10 cellular contexts compared by ENCODE assay signal in the genomic region with DNA sequence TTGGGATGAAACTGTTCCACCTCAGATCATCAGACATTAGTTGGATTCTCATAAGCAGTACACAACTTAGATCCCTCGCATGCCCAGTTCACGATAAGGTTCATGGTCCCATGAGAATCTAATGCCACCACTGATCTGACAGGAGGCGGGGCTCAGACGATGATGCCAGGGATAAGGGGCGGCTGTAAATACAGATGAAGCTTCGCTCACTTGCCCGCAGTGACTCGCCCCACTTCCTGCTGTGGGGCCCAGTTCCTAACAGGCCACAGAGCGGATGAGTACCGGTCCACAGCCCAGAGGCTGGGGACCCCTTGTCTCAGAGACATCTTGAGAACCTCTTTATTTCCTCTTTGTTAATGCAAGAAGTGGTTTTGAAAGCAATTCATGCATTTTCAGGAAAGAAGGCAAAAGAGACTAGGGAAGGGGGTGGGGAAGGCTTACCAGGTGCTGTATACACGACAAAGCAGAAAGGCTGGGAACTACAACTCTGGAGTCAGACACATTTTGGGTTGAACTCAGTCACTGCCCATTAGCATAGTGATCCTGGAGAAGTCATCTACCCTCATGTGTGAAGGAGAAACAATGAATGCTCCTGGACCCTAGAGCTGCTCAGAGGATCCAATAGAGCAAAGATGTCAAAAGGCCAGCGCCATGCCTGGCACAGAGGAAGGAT.
A peak's percentile ranks its signal among the peaks of the same experiment; 100 is the strongest.
DNase-seq lines count a peak whose midpoint lies in the region; TF ChIP-seq lines count a peak whose summit lies in the region.
"Had no signal": no experiment of that assay in that cellular context is flagged by ENCODE, and none has a peak within 500 bp of the region (broad histone marks: within the 10 kb centered on the region; RNA-seq: fewer than 3 reads in every experiment).

No MANE protein-coding gene starts in this region.

- H3K14ac ChIP-seq in neuronal stem cell (ENCODE audit: low read length): no peak overlapping the region

- no peak overlapping the region for H2BK5ac ChIP-seq in neuronal stem cell (ENCODE audit: low read length)

- H2BK15ac ChIP-seq in neuronal stem cell (ENCODE audit: low read length): no peak overlapping the region

- no CpG with 5 or more reads among the region's 12 CpGs for WGBS in neuronal stem cell (ENCODE audit: extremely low coverage in 2 of 2, insufficient read length in 2 of 2, insufficient replicate concordance in 1 of 2), 2 donors

- H3K4me3 ChIP-seq in NB4 (ENCODE audit: low read depth, low read length): no peak overlapping the region
- H3K4me3 ChIP-seq in neuronal stem cell (ENCODE audit: low read length in 2 of 2): no peak overlapping the region
- H3K4me3 ChIP-seq: suprapubic skin had no signal

- no peak overlapping the region for H3K4ac ChIP-seq in neuronal stem cell (ENCODE audit: low read length)

- H4K8ac ChIP-seq in neuronal stem cell (ENCODE audit: low read depth, low read length): no peak overlapping the region

- no peak overlapping the region for H2BK120ac ChIP-seq in neuronal stem cell (ENCODE audit: low read depth, low read length)

- no peaks in the 10 kb centered on the region for H3K27me3 ChIP-seq in neuronal stem cell (ENCODE audit: control insufficient read depth in 3 of 3, insufficient read depth in 3 of 3, low read depth in 1 of 3, low read length in 3 of 3)
- H3K27me3 ChIP-seq: suprapubic skin had no signal

- TF ChIP-seq POLR2A in NB4 (IDR thresholded peaks at IDR 0.05; ENCODE audit: extremely low read depth, insufficient read length): no peak

- H3K9ac ChIP-seq in neuronal stem cell (ENCODE audit: low read depth, low read length, poor library complexity): no peak overlapping the region

- no peaks in the 10 kb centered on the region for H3K36me3 ChIP-seq in neuronal stem cell (replicated peaks in 1 of 2; ENCODE audit: control insufficient read depth in 2 of 2, insufficient read depth in 2 of 2, low read length in 2 of 2)
- H3K36me3 ChIP-seq: suprapubic skin had no signal

- DNase-seq in GDM1 (lab: John Stamatoyannopoulos, UW): peak; percentile 75
- peak; percentile 72 for DNase-seq in NB4 (ENCODE audit: low read depth)
- peak; percentile 24 for DNase-seq in activated T-cell treated with anti-CD3 and anti-CD28 coated beads, Interleukin-2, amount 50 U/mL, for 1 hour
- no peak for DNase-seq in neuronal stem cell (ENCODE audit: low spot score)
- no peak for DNase-seq in kidney tubule cell (ENCODE audit: low spot score)
- DNase-seq in NCI-H2081 (lab: John Stamatoyannopoulos, UW): no peak
- no peak for DNase-seq in GM03348 (ENCODE audit: low spot score)
- DNase-seq: head of caudate nucleus, small intestine had no signal

- peaks cover 8% of the 10 kb centered on the region in 2 donors for H3K4me1 ChIP-seq in neuronal stem cell (ENCODE audit: control insufficient read depth in 2 of 2, insufficient read depth in 1 of 2, low read depth in 1 of 2, low read length in 2 of 2)
- H3K4me1 ChIP-seq: suprapubic skin had no signal

- H3K79me1 ChIP-seq in neuronal stem cell (ENCODE audit: low read depth, low read length): no peaks in the 10 kb centered on the region

- H3K27ac ChIP-seq in neuronal stem cell (replicated peaks; ENCODE audit: low read length): no peak overlapping the region
- H3K27ac ChIP-seq: suprapubic skin had no signal

- no peak overlapping the region for H2BK12ac ChIP-seq in neuronal stem cell (ENCODE audit: low read length)

- H4K91ac ChIP-seq in neuronal stem cell (ENCODE audit: low read depth, low read length, poor library complexity): no peak overlapping the region

- H3K9me3 ChIP-seq in neuronal stem cell (replicated peaks in 1 of 2; ENCODE audit: control insufficient read depth in 2 of 2, insufficient read depth in 1 of 2, low read depth in 1 of 2, low read length in 2 of 2): peaks cover 4 to 12% of the 10 kb centered on the region in 2 donors

- peak overlapping the region; percentile 30 for H3K18ac ChIP-seq in neuronal stem cell (ENCODE audit: low read length)

- H2AFZ ChIP-seq in neuronal stem cell (ENCODE audit: low read length): no peak overlapping the region

- peak overlapping the region; percentile 51 for H2AK5ac ChIP-seq in neuronal stem cell (ENCODE audit: low read depth, low read length)

- no peak for TF ChIP-seq CTCF in NB4 (IDR thresholded peaks at IDR 0.05; ENCODE audit: low read depth, low read length)

- no peak overlapping the region for H3K4me2 ChIP-seq in neuronal stem cell (ENCODE audit: insufficient read depth, low read length, poor library complexity, severe bottlenecking)

- no peak overlapping the region for H3K23ac ChIP-seq in neuronal stem cell (ENCODE audit: low read depth, low read length, poor library complexity)

Comparison
In these comparisons a context has a peak if more than half of its experiments do, and no peak if none do; other contexts are left out.
1. DNase-seq: peak in GDM1 (single experiment), NB4 (single experiment) and activated T-cell treated with anti-CD3 and anti-CD28 coated beads, Interleukin-2, amount 50 U/mL, for 1 hour (single experiment); none in neuronal stem cell (single experiment), kidney tubule cell (single experiment), NCI-H2081 (0 of 2) and GM03348 (single experiment).